Comparison of ENCODE assay signal across 8 cellular contexts in the genomic region with DNA sequence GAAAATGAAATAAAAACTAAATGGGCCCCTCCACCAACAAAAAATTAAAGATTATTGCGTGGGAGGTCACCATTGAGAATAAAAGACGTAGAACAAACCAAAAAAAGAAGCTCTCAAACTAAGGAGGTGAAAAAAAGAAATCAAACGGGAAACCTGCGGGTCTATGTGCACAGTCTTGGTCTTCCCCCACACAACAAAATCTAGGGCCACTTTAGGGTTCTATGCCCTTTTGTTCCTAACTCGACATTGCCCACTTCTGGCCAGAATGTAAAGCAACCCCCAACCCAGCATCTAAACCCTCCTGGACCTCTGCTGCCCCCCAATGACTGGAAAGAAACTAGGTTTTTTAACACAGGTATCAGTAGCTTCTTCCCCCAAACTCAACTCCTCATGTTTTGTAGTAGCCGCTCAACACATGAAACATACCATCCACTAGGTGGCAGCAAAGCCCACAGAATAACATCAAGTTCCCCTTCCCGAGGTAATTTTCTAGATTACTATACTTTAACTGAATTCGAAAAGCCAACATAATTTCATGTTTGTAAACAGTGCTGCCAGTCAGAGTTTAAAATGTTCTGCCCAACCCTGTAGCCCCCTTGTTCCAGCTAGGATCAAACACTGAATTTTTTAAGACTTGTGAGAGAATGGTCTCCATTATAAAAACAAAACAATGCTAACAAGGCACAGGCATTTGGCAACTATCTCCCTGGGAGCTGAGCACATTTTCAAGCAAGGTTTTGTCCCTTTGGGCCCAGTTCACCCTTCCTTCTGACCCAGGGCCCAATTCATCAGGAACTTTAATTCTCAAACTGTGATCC. TPM values are rescaled to one million over a fixed set of nuclear protein-coding genes. Genes with fewer than 3 reads are reported as not detected.
DNase-seq lines count a peak whose midpoint lies in the region; ATAC-seq lines count a peak whose summit lies in the region.

No MANE protein-coding gene starts in this region.

- H3K9me3 ChIP-seq in CD4-positive, CD25-positive, alpha-beta regulatory T cell (ENCODE audit: control insufficient read depth in 2 of 2, low read length in 2 of 2): no peaks in the 10 kb centered on the region

- peaks cover 38% of the 10 kb centered on the region for H3K36me3 ChIP-seq in CD4-positive, CD25-positive, alpha-beta regulatory T cell (ENCODE audit: control insufficient read depth, insufficient read depth, low read length)

- peak overlapping the region; percentile 80 for H3K4me3 ChIP-seq in CD4-positive, CD25-positive, alpha-beta regulatory T cell (ENCODE audit: low read depth, low read length)

- H3K27me3 ChIP-seq in CD4-positive, CD25-positive, alpha-beta regulatory T cell (ENCODE audit: control insufficient read depth, insufficient read depth, low read length): no peaks in the 10 kb centered on the region

- peak; percentile 86 for ATAC-seq in CD4-positive, CD25-positive, alpha-beta regulatory T cell (ENCODE audit: low read depth in 2 of 2)
- ATAC-seq in GM19328 (IDR thresholded peaks at IDR 0.05; ENCODE audit: unreplicated experiment) (peak; percentile 54), HG03457 (IDR thresholded peaks at IDR 0.05; ENCODE audit: unreplicated experiment) (peak; percentile 46)

- peaks cover 35% of the 10 kb centered on the region for H3K36me3 Mint-ChIP-seq in CD4-positive, CD25-positive, alpha-beta regulatory T cell

- peak overlapping the region; percentile 66 to 86 (median 68) for H3K4me3 Mint-ChIP-seq in CD4-positive, CD25-positive, alpha-beta regulatory T cell

- DNase-seq in CD4-positive, CD25-positive, alpha-beta regulatory T cell: peak; percentile 82 to 99 (median 96)
- DNase-seq in NCI-H460 (ENCODE audit: extremely low read depth, low read depth) (peak; percentile 80), cerebellum (ENCODE audit: low spot score) (peak; percentile 72), left kidney (ENCODE audit: low read depth, low spot score) (peak; percentile 96)
- peak; percentile 83 for DNase-seq in activated CD4-positive, CD25-positive, alpha-beta regulatory T cell treated with anti-CD3 and anti-CD28 coated beads, Interleukin-2, amount 50 U/mL, for 16 hours (ENCODE audit: low read depth, low spot score)
- peak in 2 of 3 donors; percentile 71 to 79 for DNase-seq in stimulated activated CD4-positive, alpha-beta T cell treated with anti-CD3 and anti-CD28 coated beads, TNF-alpha, amount 100 ng/mL, for 1 hour (ENCODE audit: low read depth in 3 of 3, low spot score in 1 of 3)

- no peaks in the 10 kb centered on the region for H3K9me3 Mint-ChIP-seq in CD4-positive, CD25-positive, alpha-beta regulatory T cell

- peak overlapping the region; percentile 91 to 100 (median 100) for H3K27ac Mint-ChIP-seq in CD4-positive, CD25-positive, alpha-beta regulatory T cell

- H3K27me3 Mint-ChIP-seq in CD4-positive, CD25-positive, alpha-beta regulatory T cell: no peaks in the 10 kb centered on the region

- peak overlapping the region; percentile 99 for H3K27ac ChIP-seq in CD4-positive, CD25-positive, alpha-beta regulatory T cell (ENCODE audit: insufficient read depth, low read length, poor library complexity, severe bottlenecking)

- peaks cover 56% of the 10 kb centered on the region for H3K4me1 ChIP-seq in CD4-positive, CD25-positive, alpha-beta regulatory T cell (ENCODE audit: control insufficient read depth, insufficient read depth, low read length, poor library complexity, severe bottlenecking)

- peaks cover 10 to 65% (median 45%) of the 10 kb centered on the region in 4 donors for H3K4me1 Mint-ChIP-seq in CD4-positive, CD25-positive, alpha-beta regulatory T cell

RNA-seq across cellular contexts. Expression of a gene that starts 18.7 kb away (rescaled TPM):
- total RNA-seq in CD4-positive, CD25-positive, alpha-beta regulatory T cell: 81.8 TPM
- 100 to 1,000 TPM; 630 to 720 (median 697) TPM for polyA plus RNA-seq in CD4-positive, CD25-positive, alpha-beta regulatory T cell
- 364 and 398 TPM in 2 replicates for total RNA-seq in NCI-H460 (2014; rRNA removed; shearing (Covaris generic))
- polyA plus RNA-seq in NCI-H460 (2014; cell fraction: nucleus; rRNA removed): 163 and 274 TPM in 2 replicates
- total RNA-seq in cerebellum: 77.2 TPM

RNA-seq across cellular contexts. Expression of a gene that starts 27.8 kb away (rescaled TPM):
- 10.1 TPM for total RNA-seq in CD4-positive, CD25-positive, alpha-beta regulatory T cell
- polyA plus RNA-seq in CD4-positive, CD25-positive, alpha-beta regulatory T cell: 10 to 100 TPM; 10.2 to 13.4 (median 11.1) TPM
- 39.3 and 39.7 TPM in 2 replicates for total RNA-seq in NCI-H460 (2014; rRNA removed; shearing (Covaris generic))
- polyA plus RNA-seq in NCI-H460 (2014; cell fraction: nucleus; rRNA removed): 33.7 and 40.2 TPM in 2 replicates
- 6.1 TPM for total RNA-seq in cerebellum

Comparison
In these comparisons a context has a peak if more than half of its experiments do, and no peak if none do; other contexts are left out.
1. Peak in every context shown above with its lines: DNase-seq, ATAC-seq, H3K4me3 ChIP-seq and H3K27ac ChIP-seq.